ENCODE assay signal across 9 cellular contexts in genomic region chr20:48716086-48716485, GRCh38.
DNase-seq lines count a peak whose midpoint lies in the region; ATAC-seq and TF ChIP-seq lines count a peak whose summit lies in the region.
"Had no signal": no experiment of that assay in that cellular context is flagged by ENCODE, and none has a peak within 500 bp of the region (broad histone marks: within the 10 kb centered on the region; RNA-seq: fewer than 3 reads in every experiment).

No MANE protein-coding gene starts in this region.

- no peaks in the 10 kb centered on the region for H3K27me3 Mint-ChIP-seq in dendritic cell treated with granulocyte-macrophage colony-stimulating factor and Interleukin-4, amounts not matched to agents 40 ng/mL and 50 ng/mL, for 4 days

- no peak overlapping the region for H3K4me3 Mint-ChIP-seq in dendritic cell treated with granulocyte-macrophage colony-stimulating factor and Interleukin-4, amounts not matched to agents 40 ng/mL and 50 ng/mL, for 4 days

- no peaks in the 10 kb centered on the region for H3K9me3 Mint-ChIP-seq in dendritic cell treated with granulocyte-macrophage colony-stimulating factor and Interleukin-4, amounts not matched to agents 40 ng/mL and 50 ng/mL, for 4 days

- no peaks in the 10 kb centered on the region for H3K9me3 ChIP-seq in DND-41 (ENCODE audit: insufficient read depth, low read length, severe bottlenecking)

- H3K4me3 ChIP-seq in DND-41 (ENCODE audit: low read depth in 1 of 2, low read length in 2 of 2), result no peak overlapping the region

- peak overlapping the region; percentile 33; the same call in 1 of the 2 replicates for H2AFZ ChIP-seq in DND-41 (ENCODE audit: low read depth, low read length)

- H3K36me3 ChIP-seq in DND-41 (ENCODE audit: insufficient read depth, low read length), result no peaks in the 10 kb centered on the region

- TF ChIP-seq CTCF in DND-41 (IDR thresholded peaks at IDR 0.05; ENCODE audit: borderline replicate concordance, extremely low read depth, low read length, poor library complexity, severe bottlenecking), result no peak

- H3K27ac ChIP-seq in DND-41 (ENCODE audit: low read length), result peak overlapping the region; percentile 67

- peak overlapping the region; percentile 37 for H3K4me2 ChIP-seq in DND-41 (ENCODE audit: insufficient read depth, low read length)

- peaks cover 90% of the 10 kb centered on the region for H3K4me1 Mint-ChIP-seq in dendritic cell treated with granulocyte-macrophage colony-stimulating factor and Interleukin-4, amounts not matched to agents 40 ng/mL and 50 ng/mL, for 4 days (ENCODE audit: low read depth)

- DNase-seq in DND-41 (peak; percentile 90), DMS114 treated with DMSO at 0.1 percent for 48 hours (lab: John Stamatoyannopoulos, UW; ENCODE audit: unreplicated experiment) (no peak), COLO668 (lab: John Stamatoyannopoulos, UW; ENCODE audit: unreplicated experiment) (no peak)
- DNase-seq in activated CD8-positive, alpha-beta memory T cell treated with anti-CD3 and anti-CD28 coated beads for 48 hours (ENCODE audit: low read depth in 2 of 3, low spot score in 2 of 3), result peak; percentile 43 to 56 (median 47)
- DNase-seq in stimulated activated CD4-positive, alpha-beta T cell treated with anti-CD3 and anti-CD28 coated beads, Interleukin-4, amount 100 ng/mL, for 48 hours (ENCODE audit: low read depth in 2 of 2), result peak; percentile 19 to 31
- DNase-seq: foreskin melanocyte had no signal

- H3K27me3 ChIP-seq in DND-41 (ENCODE audit: insufficient read depth, low read length, poor library complexity), result no peaks in the 10 kb centered on the region

- H3K27ac Mint-ChIP-seq in dendritic cell treated with granulocyte-macrophage colony-stimulating factor and Interleukin-4, amounts not matched to agents 40 ng/mL and 50 ng/mL, for 4 days, result peak overlapping the region; percentile 68

- peaks cover 47% of the 10 kb centered on the region for H3K4me1 ChIP-seq in DND-41 (ENCODE audit: insufficient read depth, low read length)

- peak overlapping the region; percentile 35 for H3K9ac ChIP-seq in DND-41 (ENCODE audit: low read depth, low read length)

- ATAC-seq in DND-41 (ENCODE audit: insufficient read depth, low read depth) (peak; percentile 76), HG03571 (IDR thresholded peaks at IDR 0.05; ENCODE audit: unreplicated experiment) (no peak), GM21619 (IDR thresholded peaks at IDR 0.05; ENCODE audit: unreplicated experiment) (no peak)

- peaks cover 49% of the 10 kb centered on the region for H3K36me3 Mint-ChIP-seq in dendritic cell treated with granulocyte-macrophage colony-stimulating factor and Interleukin-4, amounts not matched to agents 40 ng/mL and 50 ng/mL, for 4 days (ENCODE audit: low read depth)

- no peaks in the 10 kb centered on the region for H4K20me1 ChIP-seq in DND-41 (ENCODE audit: insufficient read depth, low read length)

- intact Hi-C loops in dendritic cell treated with granulocyte-macrophage colony-stimulating factor and Interleukin-4, amounts not matched to agents 40 ng/mL and 50 ng/mL, for 4 days (cut with micrococcal nuclease), result no loop called here

- no peaks in the 10 kb centered on the region for H3K79me2 ChIP-seq in DND-41 (ENCODE audit: insufficient read depth, low read length)

Comparison
In these comparisons a context has a peak if more than half of its experiments do, and no peak if none do; other contexts are left out.
1. DNase-seq: peak in DND-41 (single experiment), activated CD8-positive, alpha-beta memory T cell treated with anti-CD3 and anti-CD28 coated beads for 48 hours (3 of 3) and stimulated activated CD4-positive, alpha-beta T cell treated with anti-CD3 and anti-CD28 coated beads, Interleukin-4, amount 100 ng/mL, for 48 hours (2 of 2); none in DMS114 treated with DMSO at 0.1 percent for 48 hours (single experiment) and COLO668 (single experiment).